ENCODE assay signal across 8 cellular contexts in the genomic region with DNA sequence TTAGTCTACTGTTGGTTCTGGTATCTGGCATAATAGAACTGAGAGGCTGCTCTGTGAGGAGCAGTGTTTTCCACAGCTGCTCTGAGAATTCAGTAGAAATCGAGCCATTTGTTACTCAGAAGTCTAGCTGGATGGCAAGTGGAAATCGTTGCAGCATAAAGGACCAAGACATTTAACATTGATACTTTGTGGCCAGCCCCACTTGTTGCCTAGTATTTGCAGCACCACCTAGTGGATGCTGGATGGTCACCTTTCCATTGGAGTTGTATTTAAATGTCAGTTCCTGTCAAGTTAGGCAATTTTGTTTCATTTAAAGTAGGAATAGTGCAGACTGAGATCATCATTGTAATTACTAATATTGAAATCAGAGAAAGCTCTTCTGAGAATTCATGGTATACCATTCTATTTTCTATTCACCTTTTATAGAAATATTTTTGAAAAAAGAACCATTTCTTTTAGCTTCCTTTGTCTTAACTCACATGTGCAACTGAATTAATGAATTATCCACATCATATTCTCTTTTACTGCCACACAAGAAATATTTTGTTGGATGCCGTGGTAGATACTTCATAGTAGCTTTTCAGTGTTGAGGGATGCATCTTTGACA.
DNase-seq lines count a peak whose midpoint lies in the region; ATAC-seq, FAIRE-seq and TF ChIP-seq lines count a peak whose summit lies in the region.

No MANE protein-coding gene starts in this region.

- H3K4me2 ChIP-seq in A549 = peak overlapping the region; percentile 23; the same call in 1 of the 3 replicates

- TF ChIP-seq CTCF in A549 (IDR thresholded peaks at IDR 0.05) (peak; percentile 61), GM13977 (IDR thresholded peaks at IDR 0.05; ENCODE audit: extremely low read depth, insufficient read depth, missing control alignments) (peak; percentile 78), endodermal cell (conservative IDR thresholded peaks at IDR 0.05) (peak; percentile 89)

- peaks cover 16% of the 10 kb centered on the region for H3K9me3 Mint-ChIP-seq in endodermal cell

- H3K9me3 ChIP-seq in A549 (peaks cover 4% of the 10 kb centered on the region; the same call in 2 of the 3 replicates), endodermal cell (ENCODE audit: control insufficient read depth, low read length) (peaks cover 20% of the 10 kb centered on the region)

- H3K4me3 Mint-ChIP-seq in endodermal cell = no peak overlapping the region

- H3K4me1 ChIP-seq in A549 (no peaks in the 10 kb centered on the region), endodermal cell (ENCODE audit: control insufficient read depth, insufficient read depth, low read length) (peaks cover 3% of the 10 kb centered on the region)

- ATAC-seq in A549 (peak; percentile 71 to 85; a peak in 4 of 6 replicates), HG02938 (IDR thresholded peaks at IDR 0.05; ENCODE audit: unreplicated experiment) (peak; percentile 69)
- peak; percentile 89 for ATAC-seq in stimulated activated naive CD8-positive, alpha-beta T cell treated with anti-CD3 and anti-CD28 coated beads, Interleukin-15, Interleukin-2, amounts not matched to agents 100 U/mL and 50 U/mL, for 24 hours

- FAIRE-seq in A549 (lab: Jason Lieb, UNC) = no peak

- CTCF ChIA-PET in A549 (lab: Yijun Ruan, JAX) = interaction anchor here (0.5 to 2.3 kb wide), 16 partner anchors 8 to 706 kb away, joined by 3 to 10 read pairs (median 3); a partner anchor contains a TSS

- H3K27me3 ChIP-seq in endodermal cell (ENCODE audit: control insufficient read depth, insufficient read depth, low read length, poor library complexity, severe bottlenecking) = no peaks in the 10 kb centered on the region

- no peak for TF ChIP-seq EP300 in A549 (IDR thresholded peaks at IDR 0.05)

- no peak overlapping the region for H3K27ac ChIP-seq in A549
- H3K27ac ChIP-seq in endodermal cell (ENCODE audit: low read depth, low read length) = no peak overlapping the region

- peak; percentile 33 to 46; a peak in 2 of 5 replicates for TF ChIP-seq RAD21 in A549 (conservative IDR thresholded peaks at IDR 0.05 in 1 of 2, IDR thresholded peaks at IDR 0.05 in 1 of 2)

- H3K36me3 Mint-ChIP-seq in endodermal cell (ENCODE audit: low read depth) = peaks cover 30% of the 10 kb centered on the region

- POLR2A ChIA-PET in A549 (lab: Yijun Ruan, JAX) = no interaction called here

- H3K27me3 Mint-ChIP-seq in endodermal cell (ENCODE audit: insufficient read depth) = no peaks in the 10 kb centered on the region

- H3K27ac Mint-ChIP-seq in endodermal cell = no peak overlapping the region

- peaks cover 8% of the 10 kb centered on the region for H3K4me1 Mint-ChIP-seq in endodermal cell

- in situ Hi-C loops in GM13977 (cut with MboI; ENCODE audit: low pct_unique_long_range_greater_than_20kb, low sequenced_read_pairs, unreplicated experiment) = no loop called here

- no peak for TF ChIP-seq POLR2A in A549 (IDR thresholded peaks at IDR 0.05; ENCODE audit: low read length)

- WGBS in A549 (ENCODE audit: missing lambda C conversion rate) = 0% methylated on average over 3 of the region's 3 CpGs
- 31 to 57% methylated on average over 2 to 3 of the region's 3 CpGs for WGBS in endodermal cell (ENCODE audit: insufficient coverage in 1 of 2, insufficient read length in 1 of 2), 2 experiments

- H3K9ac ChIP-seq in endodermal cell (ENCODE audit: extremely low read depth, low read length, poor library complexity, severe bottlenecking) = no peak overlapping the region

- DNase-seq in A549 (ENCODE audit: low read depth in 1 of 2, low spot score in 1 of 2) (peak; percentile 10 to 71), GM13977 (ENCODE audit: low spot score) (peak; percentile 40), NCI-H526 treated with DMSO at 0.1 percent for 48 hours (lab: John Stamatoyannopoulos, UW) (peak; percentile 45), endodermal cell (peak; percentile 78), myocyte (ENCODE audit: low read depth) (peak; percentile 67)
- peak; percentile 44 to 49 for DNase-seq in activated CD4-positive, alpha-beta T cell treated with anti-CD3 and anti-CD28 coated beads, Interleukin-2, amount 50 U/mL, for 4 hours
- peak; percentile 60 for DNase-seq in stimulated activated naive CD8-positive, alpha-beta T cell treated with anti-CD3 and anti-CD28 coated beads, Interleukin-15, Interleukin-2, amounts not matched to agents 100 U/mL and 50 U/mL, for 24 hours

- H3K4me3 ChIP-seq in A549 = no peak overlapping the region
- no peak overlapping the region for H3K4me3 ChIP-seq in endodermal cell (ENCODE audit: low read length)

- H3K36me3 ChIP-seq in endodermal cell (ENCODE audit: control insufficient read depth, insufficient read depth, low read length) = peaks cover 39% of the 10 kb centered on the region

TF ChIP-seq in A549, 52 proteins besides CTCF, POLR2A, EP300 and RAD21:
- TF ChIP-seq HOXA7 (CRISPR knock-in tag; IDR thresholded peaks at IDR 0.05) (no peak), SMC3 (IDR thresholded peaks at IDR 0.05) (peak; percentile 35; the same call in 1 of the 3 replicates), GATA3 (IDR thresholded peaks at IDR 0.05; ENCODE audit: borderline replicate concordance) (no peak)
